ENCODE assay signal across 18 cellular contexts in genomic region chr17:73585583-73585982, GRCh38. TPM values are rescaled to one million over a fixed set of nuclear protein-coding genes. Genes with fewer than 3 reads are reported as not detected.
DNase-seq lines count a peak whose midpoint lies in the region; ATAC-seq and TF ChIP-seq lines count a peak whose summit lies in the region.
"Had no signal": no experiment of that assay in that cellular context is flagged by ENCODE, and none has a peak within 500 bp of the region (broad histone marks: within the 10 kb centered on the region; RNA-seq: fewer than 3 reads in every experiment).

No MANE protein-coding gene starts in this region.

- no peak overlapping the region for H3K4me3 ChIP-seq in BE2C (ENCODE audit: low read depth, low read length)
- no peak overlapping the region for H3K4me3 ChIP-seq in DOHH2 (ENCODE audit: low read length)
- no peak overlapping the region for H3K4me3 ChIP-seq in OCI-LY1 (ENCODE audit: low read depth, low read length, poor library complexity, severe bottlenecking)
- H3K4me3 ChIP-seq in fibroblast of villous mesenchyme (ENCODE audit: low read depth, low read length), result no peak overlapping the region
- no peak overlapping the region for H3K4me3 ChIP-seq in stomach
- H3K4me3 ChIP-seq: left lung, prostate gland, thoracic aorta had no signal

- WGBS in stomach, 5 donors, result 72 to 87% (median 81%) methylated on average over 5 of the region's 5 CpGs

- H3K79me2 ChIP-seq in DOHH2 (ENCODE audit: control insufficient read depth, low read length) (no peaks in the 10 kb centered on the region), OCI-LY1 (ENCODE audit: insufficient read depth, low read length) (no peaks in the 10 kb centered on the region)

- H3F3A ChIP-seq in DOHH2 (ENCODE audit: control insufficient read depth, insufficient read depth) (peaks cover 22% of the 10 kb centered on the region), OCI-LY1 (ENCODE audit: insufficient read depth, low read length) (no peaks in the 10 kb centered on the region)

- H3K27ac ChIP-seq in DOHH2 (ENCODE audit: low read depth, low read length), result no peak overlapping the region
- H3K27ac ChIP-seq in OCI-LY1 (ENCODE audit: low read depth, low read length, poor library complexity, severe bottlenecking), result no peak overlapping the region
- no peak overlapping the region for H3K27ac ChIP-seq in stomach
- H3K27ac ChIP-seq: left lung, prostate gland, thoracic aorta had no signal

- no peaks in the 10 kb centered on the region for H3K36me3 ChIP-seq in BE2C
- H3K36me3 ChIP-seq in DOHH2 (ENCODE audit: control insufficient read depth, low read length), result no peaks in the 10 kb centered on the region; the same call in 1 of the 2 replicates
- H3K36me3 ChIP-seq in OCI-LY1 (ENCODE audit: insufficient read depth, low read length), result no peaks in the 10 kb centered on the region
- H3K36me3 ChIP-seq in stomach, result no peaks in the 10 kb centered on the region
- H3K36me3 ChIP-seq: left lung, prostate gland, thoracic aorta had no signal

- no peak for DNase-seq in BE2C
- DNase-seq in fibroblast of villous mesenchyme (ENCODE audit: low read depth), result no peak
- DNase-seq in NCI-H1092 (lab: John Stamatoyannopoulos, UW), result no peak
- no peak for DNase-seq in stomach
- DNase-seq: activated CD4-positive, alpha-beta T cell treated with anti-CD3 and anti-CD28 coated beads for 1 hour; activated T-cell treated with anti-CD3 and anti-CD28 coated beads, Interleukin-2, amount 50 U/mL, for 24 hours; NCI-H2171; stimulated activated CD4-positive, alpha-beta T cell treated with anti-CD3 and anti-CD28 coated beads, Interleukin-15, amount 100 ng/mL, for 24 hours had no signal

- no peak for TF ChIP-seq EP300 in stomach (IDR thresholded peaks at IDR 0.05)

- H4K20me1 ChIP-seq in DOHH2 (ENCODE audit: control insufficient read depth, insufficient read depth, low read depth, low read length) (no peaks in the 10 kb centered on the region), OCI-LY1 (ENCODE audit: insufficient read depth, low read length) (no peaks in the 10 kb centered on the region)

- peak overlapping the region; percentile 99; the same call in 1 of the 2 replicates for H3K4me2 ChIP-seq in DOHH2 (ENCODE audit: low read length)
- H3K4me2 ChIP-seq in OCI-LY1 (ENCODE audit: low read length), result no peak overlapping the region

- H3K27me3 ChIP-seq in BE2C (peaks cover 67% of the 10 kb centered on the region), DOHH2 (ENCODE audit: control insufficient read depth, low read length) (no peaks in the 10 kb centered on the region), OCI-LY1 (ENCODE audit: insufficient read depth, low read length) (no peaks in the 10 kb centered on the region), stomach (peaks cover 0 to 21% (median 0%) of the 10 kb centered on the region in 3 donors)
- H3K27me3 ChIP-seq: left lung had no signal

- H3K9ac ChIP-seq in OCI-LY1 (ENCODE audit: low read length), result no peak overlapping the region

- intact Hi-C loops in stomach (cut with DNase I; ENCODE audit: low total_unique reads), result no loop called here

- H3K9me2 ChIP-seq in DOHH2 (replicated peaks; ENCODE audit: control insufficient read depth, low read length) (no peaks in the 10 kb centered on the region), OCI-LY1 (ENCODE audit: low read depth, low read length) (no peaks in the 10 kb centered on the region)

- H3K9me3 ChIP-seq in BE2C, result no peaks in the 10 kb centered on the region
- H3K9me3 ChIP-seq in DOHH2 (ENCODE audit: control insufficient read depth, insufficient read depth, low read length), result no peaks in the 10 kb centered on the region
- no peaks in the 10 kb centered on the region for H3K9me3 ChIP-seq in OCI-LY1 (ENCODE audit: low read length)
- H3K9me3 ChIP-seq in stomach, result no peaks in the 10 kb centered on the region
- H3K9me3 ChIP-seq: left lung, prostate gland, thoracic aorta had no signal

- ATAC-seq in GM19467 (IDR thresholded peaks at IDR 0.05; ENCODE audit: unreplicated experiment), result no peak
- ATAC-seq: left lung had no signal

- peak; percentile 51 for TF ChIP-seq CTCF in BE2C (IDR thresholded peaks at IDR 0.05; ENCODE audit: low read depth, low read length)
- TF ChIP-seq CTCF in DOHH2 (IDR thresholded peaks at IDR 0.05; ENCODE audit: low read depth, low read length, poor library complexity, severe bottlenecking), result peak; percentile 70
- peak; percentile 46 for TF ChIP-seq CTCF in OCI-LY1 (IDR thresholded peaks at IDR 0.05; ENCODE audit: low read length)
- TF ChIP-seq CTCF in fibroblast of villous mesenchyme (IDR thresholded peaks at IDR 0.05; ENCODE audit: insufficient read depth, low read depth, low read length), result peak; percentile 6
- no peak for TF ChIP-seq CTCF in stomach (IDR thresholded peaks at IDR 0.05)

- H3K4me1 ChIP-seq in BE2C (peaks cover 15% of the 10 kb centered on the region), DOHH2 (ENCODE audit: control insufficient read depth, low read length) (peaks cover 71% of the 10 kb centered on the region), OCI-LY1 (ENCODE audit: insufficient read depth, low read length, severe bottlenecking) (peaks cover 39% of the 10 kb centered on the region), stomach (no peaks in the 10 kb centered on the region)
- H3K4me1 ChIP-seq: left lung, prostate gland had no signal

- H2AFZ ChIP-seq in OCI-LY1 (ENCODE audit: low read length), result no peak overlapping the region

- TF ChIP-seq POLR2A in stomach (IDR thresholded peaks at IDR 0.05), result no peak

RNA-seq across cellular contexts. Expression of gene SDK2, which starts 58.7 kb away (rescaled TPM):
- polyA plus RNA-seq in BE2C (2012; ENCODE audit: insufficient read depth, insufficient read length, low read depth), result 3.5 TPM
- total RNA-seq in fibroblast of villous mesenchyme, result under 0.01 TPM in 2 replicates
- 1 to 10 TPM in 3 of 5 donors, under 1 TPM in 1, not detected in 1; under 0.01 to 9.6 (median 1.2) TPM for total RNA-seq in stomach
- under 1 TPM; 0.15 to 0.44 (median 0.38) TPM for polyA plus RNA-seq in stomach
- total RNA-seq: HT-29, MCF 10A, myocyte had no signal
- polyA plus RNA-seq: CD14-positive monocyte had no signal

Comparison
In these comparisons a context has a peak if more than half of its experiments do, and no peak if none do; other contexts are left out.
1. CTCF ChIP-seq: peak in BE2C (single experiment), DOHH2 (single experiment), OCI-LY1 (single experiment) and fibroblast of villous mesenchyme (single experiment); none in stomach (0 of 7).